ENCODE assay signal across 16 cellular contexts in genomic region chr5:143898914-143899591, GRCh38.
DNase-seq lines count a peak whose midpoint lies in the region; ATAC-seq and TF ChIP-seq lines count a peak whose summit lies in the region.
"Had no signal": no experiment of that assay in that cellular context is flagged by ENCODE, and none has a peak within 500 bp of the region (broad histone marks: within the 10 kb centered on the region; RNA-seq: fewer than 3 reads in every experiment).

No MANE protein-coding gene starts in this region.

- TF ChIP-seq CTCF in PC-3 (conservative IDR thresholded peaks at IDR 0.05; ENCODE audit: low read depth, low read length): no peak
- no peak for TF ChIP-seq CTCF in fibroblast of lung (conservative IDR thresholded peaks at IDR 0.05 in 1 of 2, IDR thresholded peaks at IDR 0.05 in 1 of 2; ENCODE audit: low read depth in 1 of 2, low read length in 2 of 2)
- no peak for TF ChIP-seq CTCF in stomach (IDR thresholded peaks at IDR 0.05)
- TF ChIP-seq CTCF in omental fat pad (IDR thresholded peaks at IDR 0.05): no peak

- no peaks in the 10 kb centered on the region for H3K36me3 ChIP-seq in BLaER1
- no peaks in the 10 kb centered on the region for H3K36me3 ChIP-seq in PC-3 (ENCODE audit: low read depth, low read length)
- H3K36me3 ChIP-seq in fibroblast of lung (ENCODE audit: control insufficient read depth, insufficient read depth, low read length): no peaks in the 10 kb centered on the region
- H3K36me3 ChIP-seq in stomach: no peaks in the 10 kb centered on the region
- H3K36me3 ChIP-seq: neutrophil, Peyer's patch, thyroid gland had no signal

- peak overlapping the region; percentile 75 for H3K4me2 ChIP-seq in BLaER1
- peak overlapping the region; percentile 30; the same call in 1 of the 2 replicates for H3K4me2 ChIP-seq in PC-3 (ENCODE audit: low read length)
- H3K4me2 ChIP-seq in fibroblast of lung (ENCODE audit: extremely low read depth, insufficient read depth, low read length): peak overlapping the region; percentile 29

- H3K27me3 ChIP-seq in BLaER1: no peaks in the 10 kb centered on the region
- H3K27me3 ChIP-seq in PC-3 (ENCODE audit: low read length): no peaks in the 10 kb centered on the region
- no peaks in the 10 kb centered on the region for H3K27me3 ChIP-seq in fibroblast of lung (ENCODE audit: control insufficient read depth, insufficient read depth, low read length)
- no peaks in the 10 kb centered on the region for H3K27me3 ChIP-seq in stomach
- H3K27me3 ChIP-seq: neutrophil, Peyer's patch, thyroid gland had no signal

- WGBS in stomach, 5 donors: 40 to 53% (median 46%) methylated on average over 6 of the region's 6 CpGs

- ATAC-seq in PC-3 (no peak), omental fat pad (ENCODE audit: low FRiP score) (no peak), GM21367 (IDR thresholded peaks at IDR 0.05; ENCODE audit: unreplicated experiment) (no peak)

- H4K20me1 ChIP-seq in BLaER1 (no peaks in the 10 kb centered on the region), PC-3 (ENCODE audit: low read length) (no peaks in the 10 kb centered on the region), fibroblast of lung (ENCODE audit: control insufficient read depth, extremely low read depth, insufficient read depth, low read length) (no peaks in the 10 kb centered on the region)

- no TSS peak for BruUV-seq in PC-3 (replicated peaks; lab: Mats Ljungman, UMichigan)

- intact Hi-C loops in PC-3 (cut with micrococcal nuclease): loop anchor here (1.0 to 10.0 kb wide), 3 partner anchors 66 to 246 kb away; no protein-coding TSS in a partner anchor
- intact Hi-C loops in stomach (cut with DNase I; ENCODE audit: low total_unique reads): no loop called here

- no peak for TF ChIP-seq POLR2A in stomach (IDR thresholded peaks at IDR 0.05)

- H3K27ac ChIP-seq in BLaER1: peak overlapping the region; percentile 14; the same call in 1 of the 2 replicates
- peak overlapping the region; percentile 80 for H3K27ac ChIP-seq in PC-3 (ENCODE audit: low read length)
- peak overlapping the region; percentile 10 for H3K27ac ChIP-seq in fibroblast of lung (ENCODE audit: insufficient read depth, low read length)
- H3K27ac ChIP-seq in stomach: no peak overlapping the region
- H3K27ac ChIP-seq: neutrophil, Peyer's patch, thyroid gland had no signal

- no peaks in the 10 kb centered on the region for H3K79me2 ChIP-seq in PC-3 (ENCODE audit: low read length)
- H3K79me2 ChIP-seq in fibroblast of lung (ENCODE audit: control insufficient read depth, insufficient read depth, low read length): no peaks in the 10 kb centered on the region

- TF ChIP-seq EP300 in stomach (IDR thresholded peaks at IDR 0.05): no peak

- no peaks in the 10 kb centered on the region for H3K9me2 ChIP-seq in PC-3 (replicated peaks; ENCODE audit: low read length)

- H3K4me1 ChIP-seq in BLaER1: peaks cover 35% of the 10 kb centered on the region
- H3K4me1 ChIP-seq in PC-3 (ENCODE audit: insufficient read depth, low read length): peaks cover 29% of the 10 kb centered on the region
- H3K4me1 ChIP-seq in fibroblast of lung (ENCODE audit: control insufficient read depth, extremely low read depth, insufficient read depth, low read length): peaks cover 22% of the 10 kb centered on the region
- H3K4me1 ChIP-seq in stomach: peaks cover 0 to 9% (median 0%) of the 10 kb centered on the region in 4 donors
- H3K4me1 ChIP-seq: Peyer's patch had no signal

- H2AFZ ChIP-seq in PC-3 (ENCODE audit: low read length) (no peak overlapping the region), fibroblast of lung (ENCODE audit: low read length) (peak overlapping the region; percentile 66)

- H3K4me3 ChIP-seq in BLaER1: no peak overlapping the region
- H3K4me3 ChIP-seq in PC-3 (ENCODE audit: low read length): no peak overlapping the region
- H3K4me3 ChIP-seq in fibroblast of lung (replicated peaks in 1 of 4; ENCODE audit: control extremely low read depth in 1 of 4, insufficient read depth in 1 of 4, low read depth in 3 of 4, low read length in 4 of 4): no peak overlapping the region
- H3K4me3 ChIP-seq in stomach: no peak overlapping the region
- H3K4me3 ChIP-seq: Peyer's patch, thyroid gland had no signal

- POLR2A ChIA-PET in PC-3 (lab: Charles Lee; ENCODE audit: unreplicated experiment): no interaction called here

- DNase-seq in NCI-H2227 (lab: John Stamatoyannopoulos, UW; ENCODE audit: unreplicated experiment) (peak; percentile 35), NCI-H2227 treated with DMSO at 0.1 percent for 48 hours (lab: John Stamatoyannopoulos, UW) (no peak), PC-3 (no peak), fibroblast of lung (ENCODE audit: low read depth in 2 of 2) (peak in 1 of 2 donors; percentile 15), stomach (no peak), omental fat pad (ENCODE audit: low spot score) (no peak)
- DNase-seq: DMS 273 treated with DMSO at 0.1 percent for 48 hours, GDM1, Karpas-422, NCI-H1105 treated with DMSO at 0.1 percent for 48 hours, NCI-H2171, Peyer's patch, thyroid gland had no signal

- no peaks in the 10 kb centered on the region for H3F3A ChIP-seq in PC-3 (ENCODE audit: low read length, unreplicated experiment)

- H3K9me3 ChIP-seq in BLaER1: no peaks in the 10 kb centered on the region
- no peaks in the 10 kb centered on the region for H3K9me3 ChIP-seq in PC-3 (ENCODE audit: low read length)
- no peaks in the 10 kb centered on the region for H3K9me3 ChIP-seq in fibroblast of lung (ENCODE audit: control insufficient read depth, insufficient read depth, low read depth, low read length)
- H3K9me3 ChIP-seq in stomach: no peaks in the 10 kb centered on the region
- H3K9me3 ChIP-seq: neutrophil, Peyer's patch, thyroid gland had no signal

- CTCF ChIA-PET in PC-3 (lab: Charles Lee): no interaction called here

- H3K9ac ChIP-seq in BLaER1: peak overlapping the region; percentile 64
- H3K9ac ChIP-seq in PC-3 (ENCODE audit: low read length): peak overlapping the region; percentile 36; the same call in 1 of the 2 replicates
- H3K9ac ChIP-seq in fibroblast of lung (ENCODE audit: insufficient read depth, low read length): no peak overlapping the region

Comparison
In these comparisons a context has a peak if more than half of its experiments do, and no peak if none do; other contexts are left out.
1. H3K27ac ChIP-seq: peak in BLaER1 (single experiment), PC-3 (single experiment) and fibroblast of lung (single experiment); none in stomach (0 of 5).
2. Peak in every context shown above with its lines, with median percentiles within 50 percentile points of each other: H3K4me2 ChIP-seq.